ENCODE assay signal across 32 cellular contexts in genomic region chr6:70175770-70176169, GRCh38.
"Had no signal": no experiment of that assay in that cellular context is flagged by ENCODE, and none has a peak within 500 bp of the region (broad histone marks: within the 10 kb centered on the region; RNA-seq: fewer than 3 reads in every experiment).

No MANE protein-coding gene starts in this region.

- H3K27me3 ChIP-seq: adrenal gland, body of pancreas, brain microvascular endothelial cell, breast epithelium had no signal

- ATAC-seq: activated CD8-positive, alpha-beta T cell treated with anti-CD3 and anti-CD28 coated beads for 36 hours; activated naive CD4-positive, alpha-beta T cell treated with anti-CD3 and anti-CD28 coated beads, Interleukin-2, amount 50 U/mL, for 72 hours; activated T-cell treated with anti-CD3 and anti-CD28 coated beads, Interleukin-2, amount 50 U/mL, for 4 hours; activated T-cell treated with anti-CD3 and anti-CD28 coated beads, Interleukin-2, amount 50 U/mL, for 72 hours; activated T-helper 17 cell treated with anti-CD3 and anti-CD28 coated beads, Interleukin-2, amount 50 U/mL, for 72 hours; body of pancreas had no signal

- H3K4me1 ChIP-seq: adrenal gland, body of pancreas, breast epithelium had no signal

- H3K36me3 ChIP-seq: adrenal gland, brain microvascular endothelial cell, breast epithelium had no signal

- FAIRE-seq: astrocyte had no signal

- H3K9me3 ChIP-seq: adrenal gland, body of pancreas, breast epithelium had no signal

- H3K4me3 ChIP-seq: adrenal gland, body of pancreas, breast epithelium had no signal

- DNase-seq: activated B cell treated with CpG ODN at 0.5 μM for 24 hours; activated CD4-positive, alpha-beta memory T cell treated with anti-CD3 and anti-CD28 coated beads for 36 hours; activated CD4-positive, alpha-beta T cell treated with anti-CD3 and anti-CD28 coated beads for 4 hours; activated CD4-positive, alpha-beta T cell treated with anti-CD3 and anti-CD28 coated beads, Interleukin-2, amount 10 ng/mL, durations not matched to agents 24 days and 14 days; activated CD4-positive, alpha-beta T cell treated with anti-CD3 and anti-CD28 coated beads, Interleukin-2, amount 50 U/mL, for 1 hour; activated CD4-positive, alpha-beta T cell treated with anti-CD3 and anti-CD28 coated beads, Interleukin-2, amount 50 U/mL, for 4 hours; activated CD4-positive, CD25-positive, alpha-beta regulatory T cell treated with anti-CD3 and anti-CD28 coated beads, Interleukin-2, amount 50 U/mL, for 72 hours; activated CD8-positive, alpha-beta memory T cell treated with anti-CD3 and anti-CD28 coated beads, Interleukin-2, amount 50 U/mL, for 4 hours; activated CD8-positive, alpha-beta T cell treated with anti-CD3 and anti-CD28 coated beads for 36 hours; activated effector memory CD4-positive, alpha-beta T cell treated with anti-CD3 and anti-CD28 coated beads, Interleukin-2, amount 50 U/mL, for 16 hours; activated gamma-delta T cell treated with Interleukin-2 at 50 U/mL for 16 hours; activated naive CD4-positive, alpha-beta T cell; activated naive CD4-positive, alpha-beta T cell treated with anti-CD3 and anti-CD28 coated beads for 36 hours; activated naive CD4-positive, alpha-beta T cell treated with anti-CD3 and anti-CD28 coated beads, Interleukin-2, amount 50 U/mL, for 16 hours; activated naive CD8-positive, alpha-beta T cell treated with anti-CD3 and anti-CD28 coated beads for 36 hours; activated T-cell treated with anti-CD3 and anti-CD28 coated beads for 4 hours; activated T-cell treated with anti-CD3 and anti-CD28 coated beads, Interleukin-2, amount 50 U/mL, for 1 hour; activated T-cell treated with anti-CD3 and anti-CD28 coated beads, Interleukin-2, amount 50 U/mL, for 4 hours; activated T-cell treated with anti-CD3 and anti-CD28 coated beads, Interleukin-2, amount 50 U/mL, for 72 hours; adrenal gland; amniotic stem cell; aorta; body of pancreas; brain microvascular endothelial cell; central memory CD4-positive, alpha-beta T cell; T-helper 2 cell; T-helper 9 cell had no signal

- H3K27ac ChIP-seq: adrenal gland, body of pancreas, brain microvascular endothelial cell, breast epithelium, VCaP had no signal
